ENCODE assay signal across 10 cellular contexts in genomic region chr10:132096223-132096622, GRCh38. TPM values are rescaled to one million over a fixed set of nuclear protein-coding genes. Genes with fewer than 3 reads are reported as not detected.
DNase-seq lines count a peak whose midpoint lies in the region; ATAC-seq, FAIRE-seq and TF ChIP-seq lines count a peak whose summit lies in the region.
"Had no signal": no experiment of that assay in that cellular context is flagged by ENCODE, and none has a peak within 500 bp of the region (broad histone marks: within the 10 kb centered on the region; RNA-seq: fewer than 3 reads in every experiment).

No MANE protein-coding gene starts in this region.

- ATAC-seq in heart right ventricle (peak; percentile 52 to 96 (median 89)), sciatic nerve (no peak)

- H3K27ac ChIP-seq in HEK293 (ENCODE audit: extremely low read depth, low read depth, low read length) (no peak overlapping the region), heart right ventricle (no peak overlapping the region)
- H3K27ac ChIP-seq in effector memory CD4-positive, alpha-beta T cell (ENCODE audit: insufficient read depth, low read length, poor library complexity, severe bottlenecking) = no peak overlapping the region
- H3K27ac ChIP-seq: VCaP had no signal

- 23 to 33% methylated on average over 6 of the region's 6 CpGs for WGBS in heart right ventricle, 2 donors

- no peaks in the 10 kb centered on the region for H3K36me3 ChIP-seq in HEK293 (ENCODE audit: control insufficient read depth in 2 of 2, insufficient read depth in 1 of 2, low read length in 2 of 2)
- no peaks in the 10 kb centered on the region for H3K36me3 ChIP-seq in heart right ventricle
- H3K36me3 ChIP-seq in effector memory CD4-positive, alpha-beta T cell (ENCODE audit: control insufficient read depth, insufficient read depth, low read length) = no peaks in the 10 kb centered on the region

- no peak for FAIRE-seq in GM19239 (lab: Jason Lieb, UNC)

- POLR2A ChIA-PET in HEK293 (lab: Yijun Ruan, JAX) = no interaction called here

- DNase-seq in A172 (ENCODE audit: low spot score) (peak; percentile 88), SW480 (ENCODE audit: low spot score) (peak; percentile 93), heart right ventricle (no peak), sciatic nerve (ENCODE audit: low spot score) (no peak), NCI-H1417 (lab: John Stamatoyannopoulos, UW) (no peak), GM19239 (ENCODE audit: insufficient read length, low spot score) (no peak)
- DNase-seq in effector memory CD4-positive, alpha-beta T cell = no peak
- DNase-seq: NCI-H2171 had no signal

- no peaks in the 10 kb centered on the region for H3K27me3 ChIP-seq in heart right ventricle
- H3K27me3 ChIP-seq in effector memory CD4-positive, alpha-beta T cell (replicated peaks; ENCODE audit: control insufficient read depth, insufficient read depth, low read length, poor library complexity, severe bottlenecking) = no peaks in the 10 kb centered on the region

- H3K4me3 ChIP-seq in HEK293 (ENCODE audit: low read depth, low read length) = no peak overlapping the region
- H3K4me3 ChIP-seq in heart right ventricle = no peak overlapping the region
- H3K4me3 ChIP-seq in effector memory CD4-positive, alpha-beta T cell (ENCODE audit: insufficient read depth, low read depth, low read length, poor library complexity, severe bottlenecking) = no peak overlapping the region

- CTCF ChIA-PET in HEK293 (lab: Yijun Ruan, JAX) = interaction anchor here (1.0 kb wide), 1 partner anchor 74 kb away, joined by 3 read pairs; no protein-coding TSS in a partner anchor

- no peak for TF ChIP-seq CTCF in HEK293 (tag by site-specific recombination; IDR thresholded peaks at IDR 0.05)
- TF ChIP-seq CTCF in heart right ventricle (IDR thresholded peaks at IDR 0.05) = no peak

- intact Hi-C loops in heart right ventricle (cut with DNase I) (no loop called here), sciatic nerve (cut with DNase I) (no loop called here)

- H3K9me3 ChIP-seq in HEK293 (ENCODE audit: control insufficient read depth, insufficient read depth, low read depth, low read length) = no peaks in the 10 kb centered on the region
- H3K9me3 ChIP-seq in heart right ventricle = no peaks in the 10 kb centered on the region
- no peaks in the 10 kb centered on the region for H3K9me3 ChIP-seq in effector memory CD4-positive, alpha-beta T cell (ENCODE audit: control insufficient read depth, low read length)

- H3K4me1 ChIP-seq in HEK293 (ENCODE audit: control insufficient read depth, insufficient read depth, low read length) (no peaks in the 10 kb centered on the region), heart right ventricle (peaks cover 0 to 11% (median 0%) of the 10 kb centered on the region in 9 donors)
- H3K4me1 ChIP-seq in effector memory CD4-positive, alpha-beta T cell (ENCODE audit: control insufficient read depth, insufficient read depth, low read length, poor library complexity, severe bottlenecking) = no peaks in the 10 kb centered on the region

TF ChIP-seq in HEK293, 187 proteins besides CTCF, POLR2A, EP300 and RAD21:
- no peak for TF ChIP-seq ZNF837 (tag by site-specific recombination; IDR thresholded peaks at IDR 0.05)
- peak; percentile 72 for TF ChIP-seq ZNF341 (tag by site-specific recombination; IDR thresholded peaks at IDR 0.05; ENCODE audit: low read depth)

RNA-seq across cellular contexts. Expression of gene JAKMIP3, which starts 30.5 kb away (rescaled TPM):
- total RNA-seq in A172 (2014; rRNA removed; shearing (Covaris generic)) = 0.26 and 0.64 TPM in 2 replicates
- total RNA-seq in heart right ventricle (1 to 10 TPM; 1.0 to 2.5 (median 1.8) TPM), sciatic nerve (1.1 TPM)
- polyA plus RNA-seq in heart right ventricle = 1 to 10 TPM in 1 of 2 donors, under 1 TPM in 1; 0.04 to 2.7 TPM

Comparison
In these comparisons a context has a peak if more than half of its experiments do, and no peak if none do; other contexts are left out.
1. DNase-seq: peak in A172 (single experiment) and SW480 (single experiment); none in heart right ventricle (0 of 2), sciatic nerve (single experiment), effector memory CD4-positive, alpha-beta T cell (0 of 3), NCI-H1417 (0 of 3) and GM19239 (single experiment).